23 cellular contexts compared by ENCODE assay signal in the genomic region with DNA sequence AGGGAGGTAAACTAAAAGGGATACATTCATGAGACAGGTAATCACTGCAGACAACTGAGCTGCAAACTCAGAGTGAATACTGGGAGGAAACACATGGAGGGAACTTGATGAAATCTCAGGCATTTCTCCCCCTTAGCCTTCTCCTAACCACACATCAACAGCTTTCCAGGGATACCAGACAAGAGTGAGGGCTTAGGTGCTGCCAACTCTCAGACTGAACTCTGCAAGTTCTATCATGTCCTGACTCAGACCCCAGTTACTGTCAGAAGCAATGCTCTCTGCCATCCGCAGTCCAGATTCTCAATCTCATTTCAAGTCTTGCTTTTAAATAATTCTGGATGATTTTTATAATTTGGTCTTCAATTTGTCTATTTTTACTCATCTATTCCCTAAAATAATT.
"Had no signal": no experiment of that assay in that cellular context is flagged by ENCODE, and none has a peak within 500 bp of the region (broad histone marks: within the 10 kb centered on the region; RNA-seq: fewer than 3 reads in every experiment).

No MANE protein-coding gene starts in this region.

- ATAC-seq: activated CD4-positive, CD25-positive, alpha-beta regulatory T cell treated with anti-CD3 and anti-CD28 coated beads, Interleukin-2, amount 50 U/mL, for 24 hours; activated CD8-positive, alpha-beta T cell treated with anti-CD3 and anti-CD28 coated beads, Interleukin-2, amount 10 ng/mL, durations not matched to agents 7 days and 5 days; K562 had no signal

- H3K36me3 Mint-ChIP-seq: activated naive CD4-positive, alpha-beta T cell treated with anti-CD3 and anti-CD28 coated beads, Interleukin-2, amount 50 U/mL, for 24 hours had no signal

- DNase-seq: activated CD4-positive, alpha-beta T cell treated with anti-CD3 and anti-CD28 coated beads for 4 hours; activated CD4-positive, alpha-beta T cell treated with anti-CD3 and anti-CD28 coated beads, Interleukin-2, amount 50 U/mL, for 4 hours; activated CD8-positive, alpha-beta memory T cell treated with anti-CD3 and anti-CD28 coated beads, Interleukin-2, amount 50 U/mL, for 48 hours; activated CD8-positive, alpha-beta T cell treated with anti-CD3 and anti-CD28 coated beads, Interleukin-2, amount 10 ng/mL, durations not matched to agents 7 days and 5 days; activated effector memory CD4-positive, alpha-beta T cell treated with Interleukin-2 at 50 U/mL for 16 hours; activated naive CD4-positive, alpha-beta T cell; activated T-cell treated with anti-CD3 and anti-CD28 coated beads, Interleukin-2, amount 50 U/mL, for 1 hour; amniotic stem cell; central memory CD4-positive, alpha-beta T cell; Karpas-422; NCI-H1105 treated with DMSO at 0.1 percent for 48 hours; NCI-H1436 treated with DMSO at 0.1 percent for 48 hours; NCI-H187; NCI-H2081; NCI-H226; NCI-H526; NCI-H82; SHP77 treated with DMSO at 0.1 percent for 48 hours had no signal

- H3K9me3 Mint-ChIP-seq: activated naive CD4-positive, alpha-beta T cell treated with anti-CD3 and anti-CD28 coated beads, Interleukin-2, amount 50 U/mL, for 24 hours; activated T-helper 1 cell treated with anti-CD3 and anti-CD28 coated beads, Interleukin-12 subunit alpha, Interleukin-12 subunit beta, Interleukin-2, Interleukin-4 antibody, amounts not matched to agents 30 ng/mL and 10 ng/mL and 1 ng/mL, durations not matched to agents 14 hours and 24 hours and 36 hours; T-helper 1 cell treated with Interleukin-12 subunit alpha and Interleukin-12 subunit beta and Interleukin-4 antibody, amounts not matched to agents 30 μg/mL and 1 μg/mL, for 36 hours had no signal

- H3K4me1 Mint-ChIP-seq: activated naive CD4-positive, alpha-beta T cell treated with anti-CD3 and anti-CD28 coated beads, Interleukin-2, amount 50 U/mL, for 24 hours had no signal

- FAIRE-seq: K562 had no signal

- H3K4me3 Mint-ChIP-seq: activated CD8-positive, alpha-beta T cell treated with anti-CD3 and anti-CD28 coated beads, Interleukin-2, amount 10 ng/mL, durations not matched to agents 7 days and 5 days; activated naive CD4-positive, alpha-beta T cell treated with anti-CD3 and anti-CD28 coated beads, Interleukin-2, amount 50 U/mL, for 24 hours; activated T-helper 1 cell treated with anti-CD3 and anti-CD28 coated beads, Interleukin-12 subunit alpha, Interleukin-12 subunit beta, Interleukin-2, Interleukin-4 antibody, amounts not matched to agents 30 ng/mL and 10 ng/mL and 1 ng/mL, durations not matched to agents 14 hours and 24 hours and 36 hours; T-helper 1 cell treated with Interleukin-12 subunit alpha and Interleukin-12 subunit beta and Interleukin-4 antibody, amounts not matched to agents 30 μg/mL and 1 μg/mL, for 36 hours had no signal

- H3K27ac Mint-ChIP-seq: activated CD8-positive, alpha-beta T cell treated with anti-CD3 and anti-CD28 coated beads, Interleukin-2, amount 10 ng/mL, durations not matched to agents 7 days and 5 days; activated naive CD4-positive, alpha-beta T cell treated with anti-CD3 and anti-CD28 coated beads, Interleukin-2, amount 50 U/mL, for 24 hours; activated T-helper 1 cell treated with anti-CD3 and anti-CD28 coated beads, Interleukin-12 subunit alpha, Interleukin-12 subunit beta, Interleukin-2, Interleukin-4 antibody, amounts not matched to agents 30 ng/mL and 10 ng/mL and 1 ng/mL, durations not matched to agents 14 hours and 24 hours and 36 hours; T-helper 1 cell treated with Interleukin-12 subunit alpha and Interleukin-12 subunit beta and Interleukin-4 antibody, amounts not matched to agents 30 μg/mL and 1 μg/mL, for 36 hours had no signal

- H3K27me3 Mint-ChIP-seq: activated naive CD4-positive, alpha-beta T cell treated with anti-CD3 and anti-CD28 coated beads, Interleukin-2, amount 50 U/mL, for 24 hours had no signal

- H3K4me3 ChIP-seq: K562 had no signal
